Comparison of ENCODE assay signal across 25 cellular contexts in genomic region chr12:128245106-128245505, GRCh38. TPM values are rescaled to one million over a fixed set of nuclear protein-coding genes. Genes with fewer than 3 reads are reported as not detected.
"Had no signal": no experiment of that assay in that cellular context is flagged by ENCODE, and none has a peak within 500 bp of the region (broad histone marks: within the 10 kb centered on the region; RNA-seq: fewer than 3 reads in every experiment).

No MANE protein-coding gene starts in this region.

- H3K27me3 ChIP-seq: cardiac muscle cell, MG63 had no signal

- H3K27me3 Mint-ChIP-seq: activated B cell treated with CpG ODN at 0.5 μM for 24 hours; activated CD4-positive, alpha-beta T cell treated with anti-CD3 and anti-CD28 coated beads, Interleukin-2, amount 10 ng/mL, durations not matched to agents 24 days and 14 days had no signal

- H3K36me3 Mint-ChIP-seq: brain had no signal

- H3K4me3 Mint-ChIP-seq: activated B cell treated with CpG ODN at 0.5 μM for 24 hours; activated CD4-positive, alpha-beta T cell treated with anti-CD3 and anti-CD28 coated beads, Interleukin-2, amount 10 ng/mL, durations not matched to agents 24 days and 14 days; activated T-cell treated with anti-CD3 and anti-CD28 coated beads, Interleukin-2, amount 50 U/mL, for 4 hours had no signal

- H3K36me3 ChIP-seq: cardiac muscle cell, MG63 had no signal

- H3K9me3 ChIP-seq: MG63 had no signal

- H3K4me1 Mint-ChIP-seq: activated B cell treated with CpG ODN at 0.5 μM for 24 hours; activated CD4-positive, alpha-beta T cell treated with anti-CD3 and anti-CD28 coated beads, Interleukin-2, amount 10 ng/mL, durations not matched to agents 24 days and 14 days; brain had no signal

- ATAC-seq: activated naive CD4-positive, alpha-beta T cell treated with anti-CD3 and anti-CD28 coated beads, Interleukin-2, amount 50 U/mL, for 72 hours; activated T-cell treated with anti-CD3 and anti-CD28 coated beads, Interleukin-2, amount 50 U/mL, for 4 hours; PC-3 had no signal

- H3K27ac Mint-ChIP-seq: activated B cell treated with CpG ODN at 0.5 μM for 24 hours; activated CD4-positive, alpha-beta T cell treated with anti-CD3 and anti-CD28 coated beads, Interleukin-2, amount 10 ng/mL, durations not matched to agents 24 days and 14 days had no signal

- DNase-seq: activated B cell treated with CpG ODN at 0.5 μM for 24 hours; activated CD4-positive, alpha-beta T cell treated with anti-CD3 and anti-CD28 coated beads for 1 hour; activated CD4-positive, alpha-beta T cell treated with anti-CD3 and anti-CD28 coated beads, Interleukin-2, amount 10 ng/mL, durations not matched to agents 24 days and 14 days; activated CD4-positive, alpha-beta T cell treated with anti-CD3 and anti-CD28 coated beads, Interleukin-2, amount 50 U/mL, for 48 hours; activated effector memory CD4-positive, alpha-beta T cell treated with anti-CD3 and anti-CD28 coated beads, Interleukin-2, amount 50 U/mL, for 16 hours; activated naive CD4-positive, alpha-beta T cell treated with Interleukin-2 at 50 U/mL for 16 hours; activated T-cell treated with anti-CD3 and anti-CD28 coated beads, Interleukin-2, amount 50 U/mL, for 4 hours; amygdala; MG63; NCI-H1092; NCI-H1417; NCI-H1930; NCI-H2171 treated with DMSO at 0.1 percent for 48 hours; NCI-H226; NCI-H526; PC-3; SHP77 treated with DMSO at 0.1 percent for 48 hours; T-helper 9 cell had no signal

- H3K9me3 Mint-ChIP-seq: activated CD4-positive, alpha-beta T cell treated with anti-CD3 and anti-CD28 coated beads, Interleukin-2, amount 10 ng/mL, durations not matched to agents 24 days and 14 days; activated T-cell treated with anti-CD3 and anti-CD28 coated beads, Interleukin-2, amount 50 U/mL, for 4 hours had no signal

- H3K4me3 ChIP-seq: cardiac muscle cell, MG63 had no signal

- H3K27ac ChIP-seq: cardiac muscle cell had no signal

RNA-seq across cellular contexts. Expression of gene TMEM132C, which starts 21.9 kb away (rescaled TPM):
- total RNA-seq: activated B cell treated with CpG ODN at 0.5 μM for 24 hours; activated CD4-positive, alpha-beta T cell treated with anti-CD3 and anti-CD28 coated beads, Interleukin-2, amount 10 ng/mL, durations not matched to agents 24 days and 14 days; activated naive CD4-positive, alpha-beta T cell treated with anti-CD3 and anti-CD28 coated beads, Interleukin-2, amount 50 U/mL, for 72 hours; activated T-cell treated with anti-CD3 and anti-CD28 coated beads, Interleukin-2, amount 50 U/mL, for 4 hours; astrocyte; NCI-H460; PC-3; SK-MEL-5; T-helper 1 cell treated with Interleukin-12 subunit alpha and Interleukin-12 subunit beta and Interleukin-4 antibody, amounts not matched to agents 30 ng/mL and 1 ng/mL, for 36 hours had no signal
